Comparison of ENCODE assay signal across 15 cellular contexts in the genomic region with DNA sequence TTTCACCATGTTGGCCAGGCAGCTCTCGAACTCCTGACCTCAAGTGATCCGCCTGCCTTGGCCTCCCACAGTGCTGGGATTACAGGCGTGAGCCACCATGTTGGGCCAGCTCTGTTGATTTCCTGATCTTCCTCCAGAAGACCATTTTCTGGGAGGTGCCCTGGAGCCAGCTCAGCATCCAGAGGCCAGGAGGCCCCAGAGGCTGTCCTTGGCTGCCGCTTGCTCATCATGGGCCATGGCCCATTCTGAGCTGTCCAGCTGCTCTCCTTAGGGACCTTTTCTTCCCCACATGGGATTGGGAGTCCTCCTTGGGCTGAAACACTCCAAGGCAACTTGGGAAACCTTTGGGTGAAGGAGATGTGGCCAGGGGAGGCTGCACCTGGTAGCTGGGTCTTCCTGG. TPM values are rescaled to one million over a fixed set of nuclear protein-coding genes. Genes with fewer than 3 reads are reported as not detected.
DNase-seq lines count a peak whose midpoint lies in the region; ATAC-seq, FAIRE-seq and TF ChIP-seq lines count a peak whose summit lies in the region.
"Had no signal": no experiment of that assay in that cellular context is flagged by ENCODE, and none has a peak within 500 bp of the region (broad histone marks: within the 10 kb centered on the region; RNA-seq: fewer than 3 reads in every experiment).

No MANE protein-coding gene starts in this region.

- no peak overlapping the region for H3K9ac ChIP-seq in keratinocyte (ENCODE audit: control insufficient read depth, extremely low read depth, insufficient read depth, low read length)

- no peak for ATAC-seq in CD4-positive, CD25-positive, alpha-beta regulatory T cell (ENCODE audit: low read depth in 2 of 2)
- ATAC-seq: esophagus mucosa, left lung had no signal

- dilution Hi-C loops in keratinocyte (cut with MboI; ENCODE audit: extremely low pct_ligation_motif_present, low sequenced_read_pairs) = no loop called here

- H3K36me3 ChIP-seq in CD4-positive, CD25-positive, alpha-beta regulatory T cell (ENCODE audit: control insufficient read depth, insufficient read depth, low read length) = peaks cover 17% of the 10 kb centered on the region
- H3K36me3 ChIP-seq in keratinocyte (ENCODE audit: control insufficient read depth in 2 of 2, extremely low read depth in 1 of 2, insufficient read depth in 2 of 2, low read length in 2 of 2) = peaks cover 15 to 36% of the 10 kb centered on the region in 2 experiments
- H3K36me3 ChIP-seq: ovary had no signal

- H2AFZ ChIP-seq in keratinocyte (ENCODE audit: control insufficient read depth, low read length) = no peak overlapping the region

- H3K27me3 ChIP-seq in CD4-positive, CD25-positive, alpha-beta regulatory T cell (ENCODE audit: control insufficient read depth, insufficient read depth, low read length) = no peaks in the 10 kb centered on the region
- H3K27me3 ChIP-seq in keratinocyte (ENCODE audit: control insufficient read depth, extremely low read depth, insufficient read depth, low read length) = no peaks in the 10 kb centered on the region
- H3K27me3 ChIP-seq: left lung, ovary, vagina had no signal

- H3K9me1 ChIP-seq in keratinocyte (ENCODE audit: control insufficient read depth, extremely low read depth, insufficient read depth, low read length) = no peaks in the 10 kb centered on the region

- CTCF ChIA-PET in RWPE1 (lab: Yijun Ruan, JAX) = interaction anchor here (0.6 to 3.3 kb wide), 7 partner anchors 12 to 373 kb away, joined by 3 to 39 read pairs (median 5); no protein-coding TSS in a partner anchor

- no peaks in the 10 kb centered on the region for H3K9me3 ChIP-seq in CD4-positive, CD25-positive, alpha-beta regulatory T cell (ENCODE audit: control insufficient read depth in 2 of 2, low read length in 2 of 2)
- H3K9me3 ChIP-seq in keratinocyte (ENCODE audit: control insufficient read depth, low read depth, low read length) = no peaks in the 10 kb centered on the region
- H3K9me3 ChIP-seq: left lung, ovary, vagina had no signal

- H3K27ac Mint-ChIP-seq in CD4-positive, CD25-positive, alpha-beta regulatory T cell = peak overlapping the region in 2 of 3 donors; percentile 88 to 94

- no peak overlapping the region for H3K4me3 ChIP-seq in CD4-positive, CD25-positive, alpha-beta regulatory T cell (ENCODE audit: low read depth, low read length)
- H3K4me3 ChIP-seq in keratinocyte (ENCODE audit: control insufficient read depth in 2 of 3, extremely low read depth in 1 of 3, insufficient read depth in 2 of 3, low read depth in 1 of 3, low read length in 3 of 3) = no peak overlapping the region
- H3K4me3 ChIP-seq: left lung, ovary, vagina had no signal

- H3K27ac ChIP-seq in CD4-positive, CD25-positive, alpha-beta regulatory T cell (ENCODE audit: insufficient read depth, low read length, poor library complexity, severe bottlenecking) = no peak overlapping the region
- peak overlapping the region; percentile 99 for H3K27ac ChIP-seq in RWPE1
- H3K27ac ChIP-seq in keratinocyte (ENCODE audit: control insufficient read depth, insufficient read depth, low read length) = peak overlapping the region; percentile 79
- H3K27ac ChIP-seq: left lung, ovary, WERI-Rb-1 had no signal

- peaks cover 4 to 43% (median 23%) of the 10 kb centered on the region in 4 donors for H3K4me1 Mint-ChIP-seq in CD4-positive, CD25-positive, alpha-beta regulatory T cell

- no peaks in the 10 kb centered on the region for H4K20me1 ChIP-seq in keratinocyte (ENCODE audit: control insufficient read depth, extremely low read depth, insufficient read depth, low read length)

- no peaks in the 10 kb centered on the region for H3K9me3 Mint-ChIP-seq in CD4-positive, CD25-positive, alpha-beta regulatory T cell

- peak overlapping the region in 1 of 4 donors; percentile 27 for H3K4me3 Mint-ChIP-seq in CD4-positive, CD25-positive, alpha-beta regulatory T cell

- POLR2A ChIA-PET in RWPE1 (lab: Yijun Ruan, JAX; ENCODE audit: low non-redundant PET) = interaction anchor here (1.3 kb wide), 1 partner anchor 17 kb away, joined by 4 read pairs; the partner anchor contains the start of gene TJAP1

- TF ChIP-seq CTCF in RWPE1 (conservative IDR thresholded peaks at IDR 0.05; ENCODE audit: low read depth) = no peak
- no peak for TF ChIP-seq CTCF in keratinocyte (optimal IDR thresholded peaks at IDR 0.05 in 1 of 3, IDR thresholded peaks at IDR 0.05 in 1 of 3, conservative IDR thresholded peaks at IDR 0.05 in 1 of 3; ENCODE audit: extremely low read depth in 1 of 3, insufficient read depth in 2 of 3, low read length in 3 of 3)

- peaks cover 25% of the 10 kb centered on the region for H3K4me1 ChIP-seq in CD4-positive, CD25-positive, alpha-beta regulatory T cell (ENCODE audit: control insufficient read depth, insufficient read depth, low read length, poor library complexity, severe bottlenecking)
- peaks cover 59% of the 10 kb centered on the region for H3K4me1 ChIP-seq in keratinocyte (ENCODE audit: control insufficient read depth, extremely low read depth, insufficient read depth, low read length)

- peaks cover 17% of the 10 kb centered on the region for H3K36me3 Mint-ChIP-seq in CD4-positive, CD25-positive, alpha-beta regulatory T cell

- peak overlapping the region; percentile 69 for H3K4me2 ChIP-seq in keratinocyte (ENCODE audit: control insufficient read depth, extremely low read depth, insufficient read depth, low read depth, low read length)

- peaks cover 9% of the 10 kb centered on the region for H3K79me2 ChIP-seq in keratinocyte (ENCODE audit: control insufficient read depth, insufficient read depth, low read length)

- no peaks in the 10 kb centered on the region for H3K27me3 Mint-ChIP-seq in CD4-positive, CD25-positive, alpha-beta regulatory T cell

- DNase-seq in CD4-positive, CD25-positive, alpha-beta regulatory T cell = no peak
- DNase-seq in RWPE1 (ENCODE audit: low spot score) (no peak), keratinocyte (ENCODE audit: low read depth, low spot score) (no peak), NCI-H1105 treated with DMSO at 0.1 percent for 48 hours (lab: John Stamatoyannopoulos, UW) (no peak), NCI-H524 (lab: John Stamatoyannopoulos, UW) (no peak), HK-2 (ENCODE audit: unreplicated experiment) (no peak)
- DNase-seq: Kasumi-1; left lung; ovary; SHP77; stimulated activated CD4-positive, alpha-beta T cell treated with anti-CD3 and anti-CD28 coated beads, Interleukin-2, amount 100 ng/mL, for 48 hours; WERI-Rb-1 had no signal

- no peak for FAIRE-seq in keratinocyte (lab: Jason Lieb, UNC)

RNA-seq across cellular contexts. Expression of gene LRRC73, which starts 15.4 kb away (rescaled TPM):
- total RNA-seq in CD4-positive, CD25-positive, alpha-beta regulatory T cell = 0.30 TPM
- polyA plus RNA-seq in CD4-positive, CD25-positive, alpha-beta regulatory T cell = not detected
- polyA plus RNA-seq in keratinocyte = 0.16 to 0.40 TPM (median 0.18 TPM) in 3 replicates
- 0.12 TPM for polyA plus RNA-seq in keratinocyte (2011; ENCODE audit: low read depth)
- 0.22 and 0.55 TPM in 2 replicates for polyA plus RNA-seq in keratinocyte (2011; cell fraction: cytosol; rRNA removed)
- polyA plus RNA-seq in keratinocyte (2011; cell fraction: nucleus; rRNA removed) = 0.27 and 0.49 TPM in 2 replicates
- polyA plus RNA-seq in keratinocyte (2012; ENCODE audit: low replicate concordance) = 0.35 and 0.49 TPM in 2 replicates
- polyA minus RNA-seq in keratinocyte = 0.26 to 0.30 TPM in 2 of 3 replicates, not detected in the other
- polyA minus RNA-seq in keratinocyte (2011; cell fraction: cytosol; rRNA and poly(A)+ RNA removed) = not detected
- polyA minus RNA-seq in keratinocyte (2011; cell fraction: nucleus; rRNA and poly(A)+ RNA removed) = not detected in 2 replicates
- total RNA-seq: vagina had no signal

RNA-seq across cellular contexts. Expression of gene TJAP1, which starts 17.4 kb away (rescaled TPM):
- total RNA-seq in CD4-positive, CD25-positive, alpha-beta regulatory T cell = 36.3 TPM
- polyA plus RNA-seq in CD4-positive, CD25-positive, alpha-beta regulatory T cell = 1 to 10 TPM; 5.5 to 9.5 (median 6.6) TPM
- 17.2 to 45.5 TPM (median 23.3 TPM) in 3 replicates for polyA plus RNA-seq in keratinocyte
- 41.6 TPM for polyA plus RNA-seq in keratinocyte (2011; ENCODE audit: low read depth)
- polyA plus RNA-seq in keratinocyte (2011; cell fraction: cytosol; rRNA removed) = 14.3 and 25.4 TPM in 2 replicates
- polyA plus RNA-seq in keratinocyte (2011; cell fraction: nucleus; rRNA removed) = 78.8 and 84.0 TPM in 2 replicates
- polyA plus RNA-seq in keratinocyte (2012; ENCODE audit: low replicate concordance) = 12.6 and 28.6 TPM in 2 replicates
- polyA minus RNA-seq in keratinocyte = 10.4 to 24.4 TPM (median 16.7 TPM) in 3 replicates
- 11.7 TPM for polyA minus RNA-seq in keratinocyte (2011; cell fraction: cytosol; rRNA and poly(A)+ RNA removed)
- 11.8 and 19.6 TPM in 2 replicates for polyA minus RNA-seq in keratinocyte (2011; cell fraction: nucleus; rRNA and poly(A)+ RNA removed)

RNA-seq across cellular contexts. Expression of gene YIPF3, which starts 22.0 kb away (rescaled TPM):
- total RNA-seq in CD4-positive, CD25-positive, alpha-beta regulatory T cell = 59.2 TPM
- polyA plus RNA-seq in CD4-positive, CD25-positive, alpha-beta regulatory T cell = 100 to 1,000 TPM; 101 to 135 (median 117) TPM
- polyA plus RNA-seq in keratinocyte = 120 to 138 TPM (median 136 TPM) in 3 replicates
- 29.2 TPM for polyA plus RNA-seq in keratinocyte (2011; ENCODE audit: low read depth)
- polyA plus RNA-seq in keratinocyte (2011; cell fraction: cytosol; rRNA removed) = 103 and 104 TPM in 2 replicates
- polyA plus RNA-seq in keratinocyte (2011; cell fraction: nucleus; rRNA removed) = 154 and 155 TPM in 2 replicates
- polyA plus RNA-seq in keratinocyte (2012; ENCODE audit: low replicate concordance) = 63.0 and 89.2 TPM in 2 replicates
- polyA minus RNA-seq in keratinocyte = 142 to 213 TPM (median 144 TPM) in 3 replicates
- polyA minus RNA-seq in keratinocyte (2011; cell fraction: cytosol; rRNA and poly(A)+ RNA removed) = 90.5 TPM
- polyA minus RNA-seq in keratinocyte (2011; cell fraction: nucleus; rRNA and poly(A)+ RNA removed) = 57.6 and 64.5 TPM in 2 replicates

RNA-seq across cellular contexts. Expression of gene POLR1C, which starts 22.1 kb away (rescaled TPM):
- 26.8 TPM for total RNA-seq in CD4-positive, CD25-positive, alpha-beta regulatory T cell
- polyA plus RNA-seq in CD4-positive, CD25-positive, alpha-beta regulatory T cell = 10 to 100 TPM in 2 of 4 donors, 1 to 10 TPM in 2; 8.4 to 20.5 (median 11.5) TPM
- 99.6 to 121 TPM (median 119 TPM) in 3 replicates for polyA plus RNA-seq in keratinocyte
- 34.9 TPM for polyA plus RNA-seq in keratinocyte (2011; ENCODE audit: low read depth)
- 69.9 and 106 TPM in 2 replicates for polyA plus RNA-seq in keratinocyte (2011; cell fraction: cytosol; rRNA removed)
- 155 and 201 TPM in 2 replicates for polyA plus RNA-seq in keratinocyte (2011; cell fraction: nucleus; rRNA removed)
- 90.8 and 119 TPM in 2 replicates for polyA plus RNA-seq in keratinocyte (2012; ENCODE audit: low replicate concordance)
- 35.0 to 95.4 TPM (median 86.0 TPM) in 3 replicates for polyA minus RNA-seq in keratinocyte
- polyA minus RNA-seq in keratinocyte (2011; cell fraction: cytosol; rRNA and poly(A)+ RNA removed) = 38.0 TPM
- polyA minus RNA-seq in keratinocyte (2011; cell fraction: nucleus; rRNA and poly(A)+ RNA removed) = 28.9 and 53.4 TPM in 2 replicates

RNA-seq across cellular contexts. Expression of gene DLK2, which starts 39.4 kb away (rescaled TPM):
- 0.76 TPM for total RNA-seq in CD4-positive, CD25-positive, alpha-beta regulatory T cell
- under 1 TPM in 3 of 4 donors, not detected in 1; 0.20 to 0.87 (median 0.70) TPM for polyA plus RNA-seq in CD4-positive, CD25-positive, alpha-beta regulatory T cell
- 19.8 to 32.2 TPM (median 31.6 TPM) in 3 replicates for polyA plus RNA-seq in keratinocyte
- polyA plus RNA-seq in keratinocyte (2011; ENCODE audit: low read depth) = 2.2 TPM
- 21.9 and 51.1 TPM in 2 replicates for polyA plus RNA-seq in keratinocyte (2011; cell fraction: cytosol; rRNA removed)
- 55.1 and 77.8 TPM in 2 replicates for polyA plus RNA-seq in keratinocyte (2011; cell fraction: nucleus; rRNA removed)
- 20.2 and 38.7 TPM in 2 replicates for polyA plus RNA-seq in keratinocyte (2012; ENCODE audit: low replicate concordance)
- 23.2 to 88.5 TPM (median 28.0 TPM) in 3 replicates for polyA minus RNA-seq in keratinocyte
- polyA minus RNA-seq in keratinocyte (2011; cell fraction: cytosol; rRNA and poly(A)+ RNA removed) = 67.7 TPM
- polyA minus RNA-seq in keratinocyte (2011; cell fraction: nucleus; rRNA and poly(A)+ RNA removed) = 34.7 and 38.7 TPM in 2 replicates
- total RNA-seq: OCI-LY7 had no signal
